ENCODE assay signal across 11 cellular contexts in genomic region chr13:35471466-35472307, GRCh38. TPM values are rescaled to one million over a fixed set of nuclear protein-coding genes. Genes with fewer than 3 reads are reported as not detected.
A peak's percentile ranks its signal among the peaks of the same experiment; 100 is the strongest.
DNase-seq lines count a peak whose midpoint lies in the region; ATAC-seq and TF ChIP-seq lines count a peak whose summit lies in the region.
"Had no signal": no experiment of that assay in that cellular context is flagged by ENCODE, and none has a peak within 500 bp of the region (broad histone marks: within the 10 kb centered on the region; RNA-seq: fewer than 3 reads in every experiment).

No MANE protein-coding gene starts in this region.

- H3K4me3 ChIP-seq in NT2/D1 (ENCODE audit: insufficient read length, low read depth) = peak overlapping the region; percentile 55
- no peak overlapping the region for H3K4me3 ChIP-seq in fibroblast of pulmonary artery (replicated peaks; ENCODE audit: low read depth, low read length)

- H3K4me1 Mint-ChIP-seq in progenitor cell of endocrine pancreas (ENCODE audit: low read depth) = peaks cover 32% of the 10 kb centered on the region

- H3K27me3 ChIP-seq in NT2/D1 (ENCODE audit: insufficient read depth, insufficient read length) = peaks cover 70% of the 10 kb centered on the region

- H3K36me3 ChIP-seq in NT2/D1 (ENCODE audit: insufficient read depth, insufficient read length, low read length) = no peaks in the 10 kb centered on the region

- no peaks in the 10 kb centered on the region for H3K36me3 Mint-ChIP-seq in progenitor cell of endocrine pancreas (ENCODE audit: insufficient read depth)

- H3K9me3 ChIP-seq in NT2/D1 (ENCODE audit: insufficient read depth, low read length) = no peaks in the 10 kb centered on the region

- H3K4me1 ChIP-seq in NT2/D1 (ENCODE audit: insufficient read depth, insufficient read length) = no peaks in the 10 kb centered on the region

- ATAC-seq in HG02970 (IDR thresholded peaks at IDR 0.05; ENCODE audit: low FRiP score, unreplicated experiment) (no peak), GM18907 (IDR thresholded peaks at IDR 0.05; ENCODE audit: unreplicated experiment) (no peak)

- no peak for TF ChIP-seq CTCF in fibroblast of pulmonary artery (IDR thresholded peaks at IDR 0.05; ENCODE audit: low read length, missing control alignments)
- no peak for TF ChIP-seq CTCF in progenitor cell of endocrine pancreas (IDR thresholded peaks at IDR 0.05; ENCODE audit: unreplicated experiment)

- peak overlapping the region; percentile 2 for H3K4me3 Mint-ChIP-seq in progenitor cell of endocrine pancreas (ENCODE audit: low read depth)

- DNase-seq in EL (peak; percentile 73), NT2/D1 (ENCODE audit: low read depth, low spot score) (no peak), fibroblast of pulmonary artery (ENCODE audit: low read depth) (peak; percentile 14), progenitor cell of endocrine pancreas (ENCODE audit: low spot score, unreplicated experiment) (no peak), HK-2 (ENCODE audit: unreplicated experiment) (no peak)
- DNase-seq in stimulated activated CD4-positive, alpha-beta T cell treated with anti-CD3 and anti-CD28 coated beads, Interleukin-2, amount 100 ng/mL, for 48 hours = no peak
- DNase-seq: activated naive CD4-positive, alpha-beta T cell treated with Interleukin-2 at 50 U/mL for 16 hours; NCI-H345 had no signal

- H3K9me3 Mint-ChIP-seq in progenitor cell of endocrine pancreas (ENCODE audit: low read depth) = no peaks in the 10 kb centered on the region

- H3K9ac ChIP-seq in NT2/D1 (ENCODE audit: insufficient read length, low read depth) = no peak overlapping the region

- H3K27ac Mint-ChIP-seq in progenitor cell of endocrine pancreas = no peak overlapping the region

- H3K27me3 Mint-ChIP-seq in progenitor cell of endocrine pancreas = peaks cover 81% of the 10 kb centered on the region

RNA-seq across cellular contexts. Expression of gene MAB21L1, which starts 4.8 kb away (rescaled TPM):
- total RNA-seq in progenitor cell of endocrine pancreas = 0.22 and 0.29 TPM in 2 replicates
- total RNA-seq: T-helper 2 cell treated with Interferon-gamma antibody and Interleukin-4, amounts not matched to agents 100 ng/mL and 5 ng/mL, for 36 hours had no signal

Comparison
In these comparisons a context has a peak if more than half of its experiments do, and no peak if none do; other contexts are left out.
1. DNase-seq: peak in EL (single experiment) and fibroblast of pulmonary artery (single experiment); none in NT2/D1 (single experiment), progenitor cell of endocrine pancreas (single experiment), HK-2 (single experiment) and stimulated activated CD4-positive, alpha-beta T cell treated with anti-CD3 and anti-CD28 coated beads, Interleukin-2, amount 100 ng/mL, for 48 hours (0 of 2).